In genomic region chr10:47282657-47283018, GRCh38 we compare ENCODE assay signal across 34 cellular contexts. TPM values are rescaled to one million over a fixed set of nuclear protein-coding genes. Genes with fewer than 3 reads are reported as not detected.
"Had no signal": no experiment of that assay in that cellular context is flagged by ENCODE, and none has a peak within 500 bp of the region (broad histone marks: within the 10 kb centered on the region; RNA-seq: fewer than 3 reads in every experiment).

No MANE protein-coding gene starts in this region.

- DNase-seq: cortex of kidney; effector memory CD8-positive, alpha-beta T cell; erythroblast; esophagus squamous epithelium; foreskin melanocyte; glutamatergic neuron; heart right ventricle; hippocampal formation; immature natural killer cell; left ventricle myocardium superior; lower lobe of right lung; natural killer cell; stimulated activated CD4-positive, alpha-beta T cell treated with anti-CD3 and anti-CD28 coated beads, Interleukin-12 subunit alpha, Interleukin-12 subunit beta, amount 100 ng/mL, for 4 hours; stimulated activated CD4-positive, alpha-beta T cell treated with anti-CD3 and anti-CD28 coated beads, Interleukin-1b, Interleukin-23, amount 100 ng/mL, for 48 hours; stimulated activated CD4-positive, alpha-beta T cell treated with anti-CD3 and anti-CD28 coated beads, Interleukin-4, amount 100 ng/mL, for 1 hour; stimulated activated CD8-positive, alpha-beta memory T cell treated with anti-CD3 and anti-CD28 coated beads, Interleukin-4, amount 100 ng/mL, for 48 hours; stimulated activated naive CD4-positive, alpha-beta T cell; stimulated activated naive CD8-positive, alpha-beta T cell treated with anti-CD3 and anti-CD28 coated beads, Interleukin-15, amount 100 ng/mL, for 72 hours; thyroid gland; trophoblast cell had no signal

- H3K36me3 Mint-ChIP-seq: immature natural killer cell, natural killer cell had no signal

- H3K27me3 ChIP-seq: heart right ventricle, neutrophil, right atrium auricular region, thyroid gland had no signal

- H3K27me3 Mint-ChIP-seq: stimulated activated naive CD8-positive, alpha-beta T cell treated with anti-CD3 and anti-CD28 coated beads, Interleukin-15, amount 100 ng/mL, for 72 hours had no signal

- H3K4me3 ChIP-seq: esophagus squamous epithelium, heart right ventricle, lower lobe of right lung, prostate gland, right atrium auricular region, smooth muscle cell, thyroid gland had no signal

- H3K4me3 Mint-ChIP-seq: effector memory CD8-positive, alpha-beta T cell; immature natural killer cell; natural killer cell; stimulated activated naive CD8-positive, alpha-beta T cell treated with anti-CD3 and anti-CD28 coated beads, Interleukin-15, amount 100 ng/mL, for 72 hours had no signal

- H3K9me3 Mint-ChIP-seq: effector memory CD8-positive, alpha-beta T cell; immature natural killer cell; natural killer cell had no signal

- H3K9me3 ChIP-seq: esophagus squamous epithelium, heart right ventricle, lower lobe of right lung, neutrophil, prostate gland, right atrium auricular region, thyroid gland had no signal

- H3K36me3 ChIP-seq: esophagus squamous epithelium, heart right ventricle, lower lobe of right lung, neutrophil, prostate gland, right atrium auricular region, thyroid gland had no signal

- ATAC-seq: effector memory CD8-positive, alpha-beta T cell; heart right ventricle; left ventricle myocardium superior; lower lobe of right lung; natural killer cell; sciatic nerve; stimulated activated naive CD8-positive, alpha-beta T cell treated with anti-CD3 and anti-CD28 coated beads, Interleukin-15, amount 100 ng/mL, for 72 hours had no signal

- H3K27ac Mint-ChIP-seq: effector memory CD8-positive, alpha-beta T cell; immature natural killer cell; natural killer cell; stimulated activated naive CD8-positive, alpha-beta T cell treated with anti-CD3 and anti-CD28 coated beads, Interleukin-15, amount 100 ng/mL, for 72 hours had no signal

- H3K27ac ChIP-seq: esophagus squamous epithelium, heart right ventricle, lower lobe of right lung, neutrophil, parathyroid adenoma, prostate gland, right atrium auricular region, thyroid gland had no signal

- H3K4me1 ChIP-seq: lower lobe of right lung, parathyroid adenoma, thyroid gland had no signal

RNA-seq across cellular contexts. Expression of gene GDF10, which starts 17.4 kb away (rescaled TPM):
- total RNA-seq: dermis microvascular lymphatic vessel endothelial cell, mononuclear cell, natural killer cell had no signal
- polyA plus RNA-seq: immature natural killer cell, keratinocyte had no signal

RNA-seq across cellular contexts. Expression of gene GDF2, which starts 39.6 kb away (rescaled TPM):
- total RNA-seq: chondrocyte, dermis microvascular lymphatic vessel endothelial cell, esophagus squamous epithelium, heart right ventricle, left ventricle myocardium superior, lower lobe of right lung, mononuclear cell, natural killer cell, omental fat pad, prostate gland, sciatic nerve, smooth muscle cell, temporal lobe, thyroid gland, ureter had no signal
- polyA plus RNA-seq: heart right ventricle, immature natural killer cell, keratinocyte, neural cell, smooth muscle cell had no signal
